In the genomic region with DNA sequence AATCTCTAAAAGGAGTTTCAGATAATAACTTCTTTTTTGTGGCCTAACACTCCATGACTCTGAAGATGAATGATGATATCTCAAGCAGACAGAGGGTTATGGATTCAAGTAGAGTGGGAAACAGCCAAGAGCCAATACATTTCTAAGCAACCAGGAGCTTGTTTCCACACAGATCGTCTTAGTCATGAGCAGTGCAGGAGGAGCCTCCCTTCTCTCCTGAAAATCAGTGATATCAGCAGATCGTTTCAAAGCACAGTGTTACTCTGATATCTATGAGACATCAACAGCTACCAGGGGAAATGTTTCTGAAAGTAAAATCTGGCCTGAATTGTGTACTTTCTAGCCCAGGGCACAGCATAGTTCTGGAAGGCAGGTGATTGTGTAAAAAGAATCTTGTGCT, we compare ENCODE assay signal across 15 cellular contexts. TPM values are rescaled to one million over a fixed set of nuclear protein-coding genes. Genes with fewer than 3 reads are reported as not detected.
DNase-seq lines count a peak whose midpoint lies in the region; ATAC-seq and TF ChIP-seq lines count a peak whose summit lies in the region.
"Had no signal": no experiment of that assay in that cellular context is flagged by ENCODE, and none has a peak within 500 bp of the region (broad histone marks: within the 10 kb centered on the region; RNA-seq: fewer than 3 reads in every experiment).

No MANE protein-coding gene starts in this region.

- intact Hi-C loops in right lobe of liver (cut with DNase I), result no loop called here

- H3K4me3 ChIP-seq in right lobe of liver, result no peak overlapping the region

- peak; percentile 53 to 74 (median 62) for ATAC-seq in right lobe of liver
- ATAC-seq in GM21717 (IDR thresholded peaks at IDR 0.05; ENCODE audit: unreplicated experiment), result no peak
- no peak for ATAC-seq in HG03095 (IDR thresholded peaks at IDR 0.05; ENCODE audit: unreplicated experiment)

- peaks cover 4% of the 10 kb centered on the region for H3K27me3 Mint-ChIP-seq in nephron progenitor cell (ENCODE audit: low read depth, poor library complexity)
- H3K27me3 Mint-ChIP-seq: progenitor cell of endocrine pancreas had no signal

- H3K4me3 Mint-ChIP-seq in nephron progenitor cell, result no peak overlapping the region
- H3K4me3 Mint-ChIP-seq: B cell had no signal

- 20% methylated on average over 2 of the region's 2 CpGs for WGBS in right lobe of liver (ENCODE audit: insufficient coverage, low coverage, low lambda C conversion rate, missing lambda C conversion rate)

- no peak for TF ChIP-seq POLR2A in right lobe of liver (IDR thresholded peaks at IDR 0.05)

- H3K9me3 ChIP-seq in right lobe of liver, result no peaks in the 10 kb centered on the region

- peak; percentile 51 for DNase-seq in ACHN
- peak; percentile 64 for DNase-seq in M059J (ENCODE audit: low read depth)
- DNase-seq in dedifferentiated amniotic fluid mesenchymal stem cell (ENCODE audit: extremely low spot score), result peak; percentile 22
- DNase-seq in right lobe of liver, result no peak
- no peak for DNase-seq in nephron progenitor cell
- no peak for DNase-seq in T-helper 2 cell
- DNase-seq: activated CD4-positive, alpha-beta T cell treated with anti-CD3 and anti-CD28 coated beads for 48 hours; activated gamma-delta T cell; caudate nucleus; stimulated activated CD8-positive, alpha-beta memory T cell treated with anti-CD3 and anti-CD28 coated beads, Interleukin-4, amount 100 ng/mL, for 48 hours had no signal

- H3K4me1 ChIP-seq in right lobe of liver, result peaks cover 0 to 51% (median 7%) of the 10 kb centered on the region in 4 donors

- H3K27ac ChIP-seq in right lobe of liver, result peak overlapping the region in 1 of 3 donors; percentile 31

- in situ Hi-C loops in ACHN (cut with HindIII; ENCODE audit: low pct_ligation_motif_present, low pct_unique_long_range_greater_than_20kb, low sequenced_read_pairs), result no loop called here

- TF ChIP-seq CTCF in right lobe of liver (IDR thresholded peaks at IDR 0.05) (no peak), nephron progenitor cell (IDR thresholded peaks at IDR 0.05) (no peak)

- no peaks in the 10 kb centered on the region for H3K9me3 Mint-ChIP-seq in nephron progenitor cell

- H3K36me3 ChIP-seq in right lobe of liver, result peaks cover 0 to 6% (median 0%) of the 10 kb centered on the region in 4 donors

- no peak overlapping the region for H3K27ac Mint-ChIP-seq in nephron progenitor cell
- H3K27ac Mint-ChIP-seq: B cell, progenitor cell of endocrine pancreas had no signal

- no peaks in the 10 kb centered on the region for H3K4me1 Mint-ChIP-seq in nephron progenitor cell
- H3K4me1 Mint-ChIP-seq: B cell had no signal

- H3K27me3 ChIP-seq in right lobe of liver, result no peaks in the 10 kb centered on the region

- H3K36me3 Mint-ChIP-seq in nephron progenitor cell (ENCODE audit: low read depth), result no peaks in the 10 kb centered on the region

RNA-seq across cellular contexts. Expression of gene ADGRG6, which starts 11.5 kb away (rescaled TPM):
- 8.1 and 8.8 TPM in 2 replicates for total RNA-seq in M059J (2014; rRNA removed; shearing (Covaris generic))
- total RNA-seq in right lobe of liver, result 100 to 1,000 TPM in 3 of 6 experiments, 10 to 100 TPM in 3; 49.6 to 114 (median 94.6) TPM
- total RNA-seq: B cell; T-helper 1 cell treated with Interleukin-12 subunit alpha and Interleukin-12 subunit beta and Interleukin-4 antibody, amounts not matched to agents 30 ng/mL and 1 ng/mL, for 36 hours had no signal

Comparison
In these comparisons a context has a peak if more than half of its experiments do, and no peak if none do; other contexts are left out.
1. DNase-seq: peak in ACHN (single experiment), M059J (single experiment) and dedifferentiated amniotic fluid mesenchymal stem cell (single experiment); none in right lobe of liver (0 of 3), nephron progenitor cell (single experiment) and T-helper 2 cell (0 of 5).
2. ATAC-seq: peak in right lobe of liver (4 of 4); none in GM21717 (single experiment) and HG03095 (single experiment).